In the genomic region with DNA sequence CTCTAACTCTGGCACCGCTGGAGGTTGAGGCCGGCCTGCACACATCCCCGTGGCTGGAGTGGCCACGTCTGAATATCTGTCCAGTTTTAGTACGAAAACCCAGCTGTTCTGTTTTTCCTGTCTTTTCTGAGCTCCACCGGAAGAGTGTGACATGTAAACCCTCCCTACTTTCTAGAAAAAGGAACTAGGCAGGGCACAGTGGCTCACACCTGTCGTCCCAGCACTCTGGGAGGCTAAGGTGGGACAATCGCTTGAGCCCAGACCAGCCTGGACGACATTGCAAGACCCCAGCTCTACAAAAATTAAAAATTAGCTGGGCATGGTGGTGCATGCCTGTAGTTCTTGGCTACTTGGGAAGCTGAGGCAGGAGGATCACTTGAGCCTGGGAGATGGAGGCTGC, we compare ENCODE assay signal across 12 cellular contexts. TPM values are rescaled to one million over a fixed set of nuclear protein-coding genes. Genes with fewer than 3 reads are reported as not detected.
DNase-seq lines count a peak whose midpoint lies in the region; ATAC-seq lines count a peak whose summit lies in the region.
"Had no signal": no experiment of that assay in that cellular context is flagged by ENCODE, and none has a peak within 500 bp of the region (broad histone marks: within the 10 kb centered on the region; RNA-seq: fewer than 3 reads in every experiment).

No MANE protein-coding gene starts in this region.

- no peaks in the 10 kb centered on the region for H3K36me3 ChIP-seq in skeletal muscle tissue (ENCODE audit: control insufficient read depth in 3 of 3, insufficient read depth in 3 of 3, low read length in 3 of 3)

- H3K9me3 Mint-ChIP-seq in activated CD4-positive, alpha-beta T cell treated with anti-CD3 and anti-CD28 coated beads for 36 hours (ENCODE audit: low read depth), result no peaks in the 10 kb centered on the region
- H3K9me3 Mint-ChIP-seq in activated naive CD8-positive, alpha-beta T cell treated with anti-CD3 and anti-CD28 coated beads, Interleukin-2, amount 50 U/mL, for 24 hours, result no peaks in the 10 kb centered on the region

- ATAC-seq in activated CD4-positive, alpha-beta T cell treated with anti-CD3 and anti-CD28 coated beads for 36 hours, result no peak
- ATAC-seq in HG03354 (IDR thresholded peaks at IDR 0.05; ENCODE audit: poor library complexity, severe bottlenecking, unreplicated experiment) (peak; percentile 42), GM18861 (IDR thresholded peaks at IDR 0.05; ENCODE audit: unreplicated experiment) (no peak), HG03439 (IDR thresholded peaks at IDR 0.05; ENCODE audit: unreplicated experiment) (no peak)
- no peak for ATAC-seq in activated naive CD8-positive, alpha-beta T cell treated with anti-CD3 and anti-CD28 coated beads, Interleukin-2, amount 50 U/mL, for 24 hours
- ATAC-seq: A549 had no signal

- CTCF ChIA-PET in activated CD4-positive, alpha-beta T cell treated with anti-CD3 and anti-CD28 coated beads for 36 hours (lab: Charles Lee), result no interaction called here

- no peak overlapping the region for H3K9ac ChIP-seq in skeletal muscle tissue (ENCODE audit: low read depth in 1 of 3, low read length in 3 of 3)

- peak overlapping the region; percentile 45 for H3K27ac Mint-ChIP-seq in activated CD4-positive, alpha-beta T cell treated with anti-CD3 and anti-CD28 coated beads for 36 hours
- peak overlapping the region; percentile 91 for H3K27ac Mint-ChIP-seq in activated naive CD8-positive, alpha-beta T cell treated with anti-CD3 and anti-CD28 coated beads, Interleukin-2, amount 50 U/mL, for 24 hours

- peaks cover 44 to 67% (median 47%) of the 10 kb centered on the region in 3 donors for H3K4me1 ChIP-seq in skeletal muscle tissue (ENCODE audit: control insufficient read depth in 3 of 3, insufficient read depth in 3 of 3, low read length in 3 of 3)
- H3K4me1 ChIP-seq: A549 had no signal

- H3K27me3 Mint-ChIP-seq in activated CD4-positive, alpha-beta T cell treated with anti-CD3 and anti-CD28 coated beads for 36 hours, result no peaks in the 10 kb centered on the region
- H3K27me3 Mint-ChIP-seq in activated naive CD8-positive, alpha-beta T cell treated with anti-CD3 and anti-CD28 coated beads, Interleukin-2, amount 50 U/mL, for 24 hours, result no peaks in the 10 kb centered on the region

- H3K4me3 ChIP-seq in skeletal muscle tissue (ENCODE audit: low read length in 3 of 3), result no peak overlapping the region
- H3K4me3 ChIP-seq: A549 had no signal

- POLR2A ChIA-PET in activated CD4-positive, alpha-beta T cell treated with anti-CD3 and anti-CD28 coated beads for 36 hours (lab: Charles Lee), result no interaction called here

- peak overlapping the region; percentile 92 for H3K27ac ChIP-seq in skeletal muscle tissue (ENCODE audit: low read depth, low read length)
- H3K27ac ChIP-seq: A549 had no signal

- H3K4me3 Mint-ChIP-seq in activated CD4-positive, alpha-beta T cell treated with anti-CD3 and anti-CD28 coated beads for 36 hours, result no peak overlapping the region
- peak overlapping the region; percentile 71 for H3K4me3 Mint-ChIP-seq in activated naive CD8-positive, alpha-beta T cell treated with anti-CD3 and anti-CD28 coated beads, Interleukin-2, amount 50 U/mL, for 24 hours

- no peaks in the 10 kb centered on the region for H3K27me3 ChIP-seq in skeletal muscle tissue (ENCODE audit: control insufficient read depth in 3 of 3, insufficient read depth in 3 of 3, low read length in 3 of 3)

- DNase-seq in activated CD4-positive, alpha-beta T cell treated with anti-CD3 and anti-CD28 coated beads for 36 hours, result no peak
- no peak for DNase-seq in activated CD4-positive, alpha-beta T cell treated with anti-CD3 and anti-CD28 coated beads, Interleukin-2, amount 50 U/mL, for 1 hour
- DNase-seq in activated naive CD8-positive, alpha-beta T cell treated with anti-CD3 and anti-CD28 coated beads, Interleukin-2, amount 50 U/mL, for 24 hours, result no peak
- no peak for DNase-seq in stimulated activated CD4-positive, alpha-beta T cell treated with anti-CD3 and anti-CD28 coated beads, Interleukin-2, amount 100 ng/mL, for 48 hours
- DNase-seq: activated CD4-positive, alpha-beta T cell treated with anti-CD3 and anti-CD28 coated beads for 1 hour; NCI-H2081 had no signal

- H3K9me3 ChIP-seq in skeletal muscle tissue (ENCODE audit: control insufficient read depth in 3 of 3, low read length in 3 of 3), result no peaks in the 10 kb centered on the region
- H3K9me3 ChIP-seq: A549 had no signal

- H3K4me1 Mint-ChIP-seq in activated CD4-positive, alpha-beta T cell treated with anti-CD3 and anti-CD28 coated beads for 36 hours, result peaks cover 39% of the 10 kb centered on the region
- peaks cover 54% of the 10 kb centered on the region for H3K4me1 Mint-ChIP-seq in activated naive CD8-positive, alpha-beta T cell treated with anti-CD3 and anti-CD28 coated beads, Interleukin-2, amount 50 U/mL, for 24 hours

- no peaks in the 10 kb centered on the region for H3K36me3 Mint-ChIP-seq in activated CD4-positive, alpha-beta T cell treated with anti-CD3 and anti-CD28 coated beads for 36 hours (ENCODE audit: low read depth)
- no peaks in the 10 kb centered on the region for H3K36me3 Mint-ChIP-seq in activated naive CD8-positive, alpha-beta T cell treated with anti-CD3 and anti-CD28 coated beads, Interleukin-2, amount 50 U/mL, for 24 hours (ENCODE audit: low read depth)

- intact Hi-C loops in activated CD4-positive, alpha-beta T cell treated with anti-CD3 and anti-CD28 coated beads for 36 hours (cut with DNase I, micrococcal nuclease), result loop anchor here in 1 of 2 experiments (5.0 kb wide), 1 partner anchor 87 kb away; no protein-coding TSS in a partner anchor

RNA-seq across cellular contexts. Expression of a gene that starts 8.2 kb away (rescaled TPM):
- 10 to 100 TPM; 67.2 to 68.4 TPM for total RNA-seq in activated CD4-positive, alpha-beta T cell treated with anti-CD3 and anti-CD28 coated beads for 36 hours
- total RNA-seq in skeletal muscle tissue, result 38.1 TPM

RNA-seq across cellular contexts. Expression of a gene that starts 36.4 kb away (rescaled TPM):
- total RNA-seq in activated CD4-positive, alpha-beta T cell treated with anti-CD3 and anti-CD28 coated beads for 36 hours, result 100 to 1,000 TPM; 258 to 336 TPM
- total RNA-seq in skeletal muscle tissue, result 44.4 TPM

RNA-seq across cellular contexts. Expression of a gene that starts 53.6 kb away (rescaled TPM):
- total RNA-seq in activated CD4-positive, alpha-beta T cell treated with anti-CD3 and anti-CD28 coated beads for 36 hours, result not detected
- total RNA-seq in skeletal muscle tissue, result not detected
- total RNA-seq: pulmonary artery endothelial cell had no signal
